In the genomic region with DNA sequence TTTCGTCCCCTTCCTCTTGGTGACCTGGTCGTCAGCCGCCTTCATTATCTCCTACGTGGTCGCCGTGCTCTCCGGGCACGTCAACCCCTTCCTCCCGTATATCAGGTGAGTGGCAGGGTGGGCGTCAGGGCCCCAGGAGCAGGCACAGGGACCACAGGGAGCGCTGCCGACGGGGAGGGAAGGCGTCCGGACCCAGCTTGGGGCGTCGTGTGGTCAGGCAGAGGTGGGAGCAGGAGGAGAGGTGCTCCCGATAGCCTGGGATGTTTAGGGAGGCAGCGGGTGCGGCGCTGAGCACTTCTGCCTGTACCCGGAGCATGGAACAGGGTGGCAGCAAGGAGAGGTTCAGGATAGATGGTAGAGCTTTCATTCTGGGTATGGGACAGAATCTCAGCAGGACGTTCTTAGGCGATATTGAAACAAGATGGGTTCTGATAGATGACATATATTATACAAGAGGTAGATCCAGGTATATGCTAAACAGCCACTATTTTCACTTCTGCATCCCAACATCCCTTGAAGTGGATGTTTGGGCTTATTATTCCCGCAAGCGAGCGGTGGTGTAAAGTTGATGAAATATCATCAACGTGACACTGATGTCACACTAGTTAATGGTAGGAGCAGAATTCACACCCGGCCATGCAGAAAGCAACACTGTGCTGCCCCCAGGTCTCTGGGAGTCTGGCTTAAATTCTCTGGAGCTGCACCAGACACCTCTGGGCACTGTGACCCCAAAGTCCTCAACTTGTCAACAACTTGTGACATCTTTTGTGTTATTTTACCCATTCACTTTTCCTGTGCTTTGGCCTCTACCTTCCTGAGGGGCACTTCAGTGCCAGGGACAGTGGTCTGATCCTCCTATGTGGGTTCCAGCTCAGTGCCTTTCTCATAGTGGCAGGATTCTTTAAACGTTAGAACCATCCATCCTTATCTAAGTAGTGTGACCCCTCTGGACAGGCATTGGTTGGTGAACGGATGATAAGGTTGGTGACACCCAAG, we compare ENCODE assay signal across 1 cellular context.
TF ChIP-seq lines count a peak whose summit lies in the region.

No MANE protein-coding gene starts in this region.

TF ChIP-seq in HepG2, 621 proteins besides CTCF, POLR2A, EP300 and RAD21 (continued from another document and continues in another):
- TF ChIP-seq, protein P1, sequence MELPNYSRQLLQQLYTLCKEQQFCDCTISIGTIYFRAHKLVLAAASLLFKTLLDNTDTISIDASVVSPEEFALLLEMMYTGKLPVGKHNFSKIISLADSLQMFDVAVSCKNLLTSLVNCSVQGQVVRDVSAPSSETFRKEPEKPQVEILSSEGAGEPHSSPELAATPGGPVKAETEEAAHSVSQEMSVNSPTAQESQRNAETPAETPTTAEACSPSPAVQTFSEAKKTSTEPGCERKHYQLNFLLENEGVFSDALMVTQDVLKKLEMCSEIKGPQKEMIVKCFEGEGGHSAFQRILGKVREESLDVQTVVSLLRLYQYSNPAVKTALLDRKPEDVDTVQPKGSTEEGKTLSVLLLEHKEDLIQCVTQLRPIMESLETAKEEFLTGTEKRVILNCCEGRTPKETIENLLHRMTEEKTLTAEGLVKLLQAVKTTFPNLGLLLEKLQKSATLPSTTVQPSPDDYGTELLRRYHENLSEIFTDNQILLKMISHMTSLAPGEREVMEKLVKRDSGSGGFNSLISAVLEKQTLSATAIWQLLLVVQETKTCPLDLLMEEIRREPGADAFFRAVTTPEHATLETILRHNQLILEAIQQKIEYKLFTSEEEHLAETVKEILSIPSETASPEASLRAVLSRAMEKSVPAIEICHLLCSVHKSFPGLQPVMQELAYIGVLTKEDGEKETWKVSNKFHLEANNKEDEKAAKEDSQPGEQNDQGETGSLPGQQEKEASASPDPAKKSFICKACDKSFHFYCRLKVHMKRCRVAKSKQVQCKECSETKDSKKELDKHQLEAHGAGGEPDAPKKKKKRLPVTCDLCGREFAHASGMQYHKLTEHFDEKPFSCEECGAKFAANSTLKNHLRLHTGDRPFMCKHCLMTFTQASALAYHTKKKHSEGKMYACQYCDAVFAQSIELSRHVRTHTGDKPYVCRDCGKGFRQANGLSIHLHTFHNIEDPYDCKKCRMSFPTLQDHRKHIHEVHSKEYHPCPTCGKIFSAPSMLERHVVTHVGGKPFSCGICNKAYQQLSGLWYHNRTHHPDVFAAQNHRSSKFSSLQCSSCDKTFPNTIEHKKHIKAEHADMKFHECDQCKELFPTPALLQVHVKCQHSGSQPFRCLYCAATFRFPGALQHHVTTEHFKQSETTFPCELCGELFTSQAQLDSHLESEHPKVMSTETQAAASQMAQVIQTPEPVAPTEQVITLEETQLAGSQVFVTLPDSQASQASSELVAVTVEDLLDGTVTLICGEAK (IDR thresholded peaks at IDR 0.05), result no peak
- TF ChIP-seq, protein P1 (CRISPR knock-in tag; IDR thresholded peaks at IDR 0.05), result no peak
- TF ChIP-seq MATR3 (CRISPR knock-in tag; IDR thresholded peaks at IDR 0.05) (no peak), SALL1 (CRISPR knock-in tag; IDR thresholded peaks at IDR 0.05) (0 out of 2 replicates have a peak, but pooled peaks have one; percentile 19), SRSF1 (optimal IDR thresholded peaks at IDR 0.05; ENCODE audit: low read depth, low read length) (no peak), ZFP41 (CRISPR knock-in tag; IDR thresholded peaks at IDR 0.05; ENCODE audit: borderline replicate concordance) (no peak), ZNF546 (CRISPR knock-in tag; conservative IDR thresholded peaks at IDR 0.05) (peak; percentile 17; the same call in 1 of the 2 replicates), FOXM1 (CRISPR knock-in tag; IDR thresholded peaks at IDR 0.05) (no peak), MTA1 (CRISPR knock-in tag; IDR thresholded peaks at IDR 0.05; ENCODE audit: borderline replicate concordance) (no peak), ZNF768 (CRISPR knock-in tag; IDR thresholded peaks at IDR 0.05) (no peak; the same call in 1 of the 2 replicates), ZNF230 (CRISPR knock-in tag; IDR thresholded peaks at IDR 0.05) (no peak), KDM3A (CRISPR knock-in tag; IDR thresholded peaks at IDR 0.05; ENCODE audit: low read depth) (no peak), ZC3H13 (CRISPR knock-in tag; IDR thresholded peaks at IDR 0.05) (no peak), ZNF558 (CRISPR knock-in tag; IDR thresholded peaks at IDR 0.05; ENCODE audit: borderline replicate concordance) (no peak), FOXJ3 (CRISPR knock-in tag; IDR thresholded peaks at IDR 0.05; ENCODE audit: borderline replicate concordance) (no peak), ZBTB1 (CRISPR knock-in tag; IDR thresholded peaks at IDR 0.05; ENCODE audit: borderline replicate concordance) (no peak), ZSCAN31 (CRISPR knock-in tag; IDR thresholded peaks at IDR 0.05; ENCODE audit: low read depth) (0 out of 2 replicates have a peak, but pooled peaks have one; percentile 10)
- TF ChIP-seq, protein P2, sequence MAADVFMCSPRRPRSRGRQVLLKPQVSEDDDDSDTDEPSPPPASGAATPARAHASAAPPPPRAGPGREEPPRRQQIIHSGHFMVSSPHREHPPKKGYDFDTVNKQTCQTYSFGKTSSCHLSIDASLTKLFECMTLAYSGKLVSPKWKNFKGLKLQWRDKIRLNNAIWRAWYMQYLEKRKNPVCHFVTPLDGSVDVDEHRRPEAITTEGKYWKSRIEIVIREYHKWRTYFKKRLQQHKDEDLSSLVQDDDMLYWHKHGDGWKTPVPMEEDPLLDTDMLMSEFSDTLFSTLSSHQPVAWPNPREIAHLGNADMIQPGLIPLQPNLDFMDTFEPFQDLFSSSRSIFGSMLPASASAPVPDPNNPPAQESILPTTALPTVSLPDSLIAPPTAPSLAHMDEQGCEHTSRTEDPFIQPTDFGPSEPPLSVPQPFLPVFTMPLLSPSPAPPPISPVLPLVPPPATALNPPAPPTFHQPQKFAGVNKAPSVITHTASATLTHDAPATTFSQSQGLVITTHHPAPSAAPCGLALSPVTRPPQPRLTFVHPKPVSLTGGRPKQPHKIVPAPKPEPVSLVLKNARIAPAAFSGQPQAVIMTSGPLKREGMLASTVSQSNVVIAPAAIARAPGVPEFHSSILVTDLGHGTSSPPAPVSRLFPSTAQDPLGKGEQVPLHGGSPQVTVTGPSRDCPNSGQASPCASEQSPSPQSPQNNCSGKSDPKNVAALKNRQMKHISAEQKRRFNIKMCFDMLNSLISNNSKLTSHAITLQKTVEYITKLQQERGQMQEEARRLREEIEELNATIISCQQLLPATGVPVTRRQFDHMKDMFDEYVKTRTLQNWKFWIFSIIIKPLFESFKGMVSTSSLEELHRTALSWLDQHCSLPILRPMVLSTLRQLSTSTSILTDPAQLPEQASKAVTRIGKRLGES (CRISPR knock-in tag; IDR thresholded peaks at IDR 0.05; ENCODE audit: borderline replicate concordance), result no peak
- TF ChIP-seq, protein P3, sequence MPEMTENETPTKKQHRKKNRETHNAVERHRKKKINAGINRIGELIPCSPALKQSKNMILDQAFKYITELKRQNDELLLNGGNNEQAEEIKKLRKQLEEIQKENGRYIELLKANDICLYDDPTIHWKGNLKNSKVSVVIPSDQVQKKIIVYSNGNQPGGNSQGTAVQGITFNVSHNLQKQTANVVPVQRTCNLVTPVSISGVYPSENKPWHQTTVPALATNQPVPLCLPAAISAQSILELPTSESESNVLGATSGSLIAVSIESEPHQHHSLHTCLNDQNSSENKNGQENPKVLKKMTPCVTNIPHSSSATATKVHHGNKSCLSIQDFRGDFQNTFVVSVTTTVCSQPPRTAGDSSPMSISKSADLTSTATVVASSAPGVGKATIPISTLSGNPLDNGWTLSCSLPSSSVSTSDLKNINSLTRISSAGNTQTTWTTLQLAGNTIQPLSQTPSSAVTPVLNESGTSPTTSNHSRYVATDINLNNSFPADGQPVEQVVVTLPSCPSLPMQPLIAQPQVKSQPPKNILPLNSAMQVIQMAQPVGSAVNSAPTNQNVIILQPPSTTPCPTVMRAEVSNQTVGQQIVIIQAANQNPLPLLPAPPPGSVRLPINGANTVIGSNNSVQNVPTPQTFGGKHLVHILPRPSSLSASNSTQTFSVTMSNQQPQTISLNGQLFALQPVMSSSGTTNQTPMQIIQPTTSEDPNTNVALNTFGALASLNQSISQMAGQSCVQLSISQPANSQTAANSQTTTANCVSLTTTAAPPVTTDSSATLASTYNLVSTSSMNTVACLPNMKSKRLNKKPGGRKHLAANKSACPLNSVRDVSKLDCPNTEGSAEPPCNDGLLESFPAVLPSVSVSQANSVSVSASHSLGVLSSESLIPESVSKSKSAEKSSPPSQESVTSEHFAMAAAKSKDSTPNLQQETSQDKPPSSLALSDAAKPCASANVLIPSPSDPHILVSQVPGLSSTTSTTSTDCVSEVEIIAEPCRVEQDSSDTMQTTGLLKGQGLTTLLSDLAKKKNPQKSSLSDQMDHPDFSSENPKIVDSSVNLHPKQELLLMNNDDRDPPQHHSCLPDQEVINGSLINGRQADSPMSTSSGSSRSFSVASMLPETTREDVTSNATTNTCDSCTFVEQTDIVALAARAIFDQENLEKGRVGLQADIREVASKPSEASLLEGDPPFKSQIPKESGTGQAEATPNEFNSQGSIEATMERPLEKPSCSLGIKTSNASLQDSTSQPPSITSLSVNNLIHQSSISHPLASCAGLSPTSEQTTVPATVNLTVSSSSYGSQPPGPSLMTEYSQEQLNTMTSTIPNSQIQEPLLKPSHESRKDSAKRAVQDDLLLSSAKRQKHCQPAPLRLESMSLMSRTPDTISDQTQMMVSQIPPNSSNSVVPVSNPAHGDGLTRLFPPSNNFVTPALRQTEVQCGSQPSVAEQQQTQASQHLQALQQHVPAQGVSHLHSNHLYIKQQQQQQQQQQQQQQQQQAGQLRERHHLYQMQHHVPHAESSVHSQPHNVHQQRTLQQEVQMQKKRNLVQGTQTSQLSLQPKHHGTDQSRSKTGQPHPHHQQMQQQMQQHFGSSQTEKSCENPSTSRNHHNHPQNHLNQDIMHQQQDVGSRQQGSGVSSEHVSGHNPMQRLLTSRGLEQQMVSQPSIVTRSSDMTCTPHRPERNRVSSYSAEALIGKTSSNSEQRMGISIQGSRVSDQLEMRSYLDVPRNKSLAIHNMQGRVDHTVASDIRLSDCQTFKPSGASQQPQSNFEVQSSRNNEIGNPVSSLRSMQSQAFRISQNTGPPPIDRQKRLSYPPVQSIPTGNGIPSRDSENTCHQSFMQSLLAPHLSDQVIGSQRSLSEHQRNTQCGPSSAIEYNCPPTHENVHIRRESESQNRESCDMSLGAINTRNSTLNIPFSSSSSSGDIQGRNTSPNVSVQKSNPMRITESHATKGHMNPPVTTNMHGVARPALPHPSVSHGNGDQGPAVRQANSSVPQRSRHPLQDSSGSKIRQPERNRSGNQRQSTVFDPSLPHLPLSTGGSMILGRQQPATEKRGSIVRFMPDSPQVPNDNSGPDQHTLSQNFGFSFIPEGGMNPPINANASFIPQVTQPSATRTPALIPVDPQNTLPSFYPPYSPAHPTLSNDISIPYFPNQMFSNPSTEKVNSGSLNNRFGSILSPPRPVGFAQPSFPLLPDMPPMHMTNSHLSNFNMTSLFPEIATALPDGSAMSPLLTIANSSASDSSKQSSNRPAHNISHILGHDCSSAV (CRISPR knock-in tag; IDR thresholded peaks at IDR 0.05; ENCODE audit: borderline replicate concordance), result peak; percentile 70; the same call in 1 of the 2 replicates
- TF ChIP-seq, protein P4, sequence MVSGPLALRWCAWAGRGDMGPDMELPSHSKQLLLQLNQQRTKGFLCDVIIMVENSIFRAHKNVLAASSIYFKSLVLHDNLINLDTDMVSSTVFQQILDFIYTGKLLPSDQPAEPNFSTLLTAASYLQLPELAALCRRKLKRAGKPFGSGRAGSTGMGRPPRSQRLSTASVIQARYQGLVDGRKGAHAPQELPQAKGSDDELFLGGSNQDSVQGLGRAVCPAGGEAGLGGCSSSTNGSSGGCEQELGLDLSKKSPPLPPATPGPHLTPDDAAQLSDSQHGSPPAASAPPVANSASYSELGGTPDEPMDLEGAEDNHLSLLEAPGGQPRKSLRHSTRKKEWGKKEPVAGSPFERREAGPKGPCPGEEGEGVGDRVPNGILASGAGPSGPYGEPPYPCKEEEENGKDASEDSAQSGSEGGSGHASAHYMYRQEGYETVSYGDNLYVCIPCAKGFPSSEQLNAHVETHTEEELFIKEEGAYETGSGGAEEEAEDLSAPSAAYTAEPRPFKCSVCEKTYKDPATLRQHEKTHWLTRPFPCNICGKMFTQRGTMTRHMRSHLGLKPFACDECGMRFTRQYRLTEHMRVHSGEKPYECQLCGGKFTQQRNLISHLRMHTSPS (CRISPR knock-in tag; IDR thresholded peaks at IDR 0.05; ENCODE audit: low read depth), result no peak
- TF ChIP-seq, protein P5, sequence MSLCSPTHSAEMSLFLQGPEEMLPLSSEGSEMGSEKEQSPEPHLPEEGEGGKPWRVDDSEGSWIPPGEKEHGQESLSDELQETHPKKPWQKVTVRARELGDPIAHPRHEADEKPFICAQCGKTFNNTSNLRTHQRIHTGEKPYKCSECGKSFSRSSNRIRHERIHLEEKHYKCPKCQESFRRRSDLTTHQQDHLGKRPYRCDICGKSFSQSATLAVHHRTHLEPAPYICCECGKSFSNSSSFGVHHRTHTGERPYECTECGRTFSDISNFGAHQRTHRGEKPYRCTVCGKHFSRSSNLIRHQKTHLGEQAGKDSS (CRISPR knock-in tag; IDR thresholded peaks at IDR 0.05; ENCODE audit: borderline replicate concordance, low read depth), result peak; percentile 8; the same call in 1 of the 2 replicates
- TF ChIP-seq, protein P6, sequence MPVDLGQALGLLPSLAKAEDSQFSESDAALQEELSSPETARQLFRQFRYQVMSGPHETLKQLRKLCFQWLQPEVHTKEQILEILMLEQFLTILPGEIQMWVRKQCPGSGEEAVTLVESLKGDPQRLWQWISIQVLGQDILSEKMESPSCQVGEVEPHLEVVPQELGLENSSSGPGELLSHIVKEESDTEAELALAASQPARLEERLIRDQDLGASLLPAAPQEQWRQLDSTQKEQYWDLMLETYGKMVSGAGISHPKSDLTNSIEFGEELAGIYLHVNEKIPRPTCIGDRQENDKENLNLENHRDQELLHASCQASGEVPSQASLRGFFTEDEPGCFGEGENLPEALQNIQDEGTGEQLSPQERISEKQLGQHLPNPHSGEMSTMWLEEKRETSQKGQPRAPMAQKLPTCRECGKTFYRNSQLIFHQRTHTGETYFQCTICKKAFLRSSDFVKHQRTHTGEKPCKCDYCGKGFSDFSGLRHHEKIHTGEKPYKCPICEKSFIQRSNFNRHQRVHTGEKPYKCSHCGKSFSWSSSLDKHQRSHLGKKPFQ (CRISPR knock-in tag; IDR thresholded peaks at IDR 0.05; ENCODE audit: insufficient replicate concordance), result peak; percentile 45
